Comparison of ENCODE assay signal across 9 cellular contexts in genomic region chr3:138687236-138687635, GRCh38.
A peak's percentile ranks its signal among the peaks of the same experiment; 100 is the strongest.
DNase-seq lines count a peak whose midpoint lies in the region; ATAC-seq and TF ChIP-seq lines count a peak whose summit lies in the region.
"Had no signal": no experiment of that assay in that cellular context is flagged by ENCODE, and none has a peak within 500 bp of the region (broad histone marks: within the 10 kb centered on the region; RNA-seq: fewer than 3 reads in every experiment).

No MANE protein-coding gene starts in this region.

- peak; percentile 13 for ATAC-seq in GM19397 (IDR thresholded peaks at IDR 0.05; ENCODE audit: unreplicated experiment)
- ATAC-seq in HG03135 (IDR thresholded peaks at IDR 0.05; ENCODE audit: unreplicated experiment) = peak; percentile 47
- ATAC-seq in body of pancreas = no peak
- ATAC-seq in heart right ventricle = no peak

- intact Hi-C loops in body of pancreas (cut with DNase I) = loop anchor here (10.0 kb wide), 1 partner anchor 72 kb away; no protein-coding TSS in a partner anchor
- intact Hi-C loops in heart right ventricle (cut with DNase I) = loop anchor here in 1 of 10 donors (10.0 kb wide), 1 partner anchor 82 kb away; the partner anchor contains the start of gene FAIM

- H3K4me1 ChIP-seq in body of pancreas = peaks cover 70% of the 10 kb centered on the region
- peaks cover 0 to 5% (median 0%) of the 10 kb centered on the region in 9 donors for H3K4me1 ChIP-seq in heart right ventricle

- H3K4me3 ChIP-seq in body of pancreas (no peak overlapping the region), heart right ventricle (no peak overlapping the region)

- H3K27ac ChIP-seq in body of pancreas (peak overlapping the region in 3 of 4 donors; percentile 14 to 80 (median 62)), heart right ventricle (no peak overlapping the region)

- H3K9me3 ChIP-seq in body of pancreas (no peaks in the 10 kb centered on the region), heart right ventricle (no peaks in the 10 kb centered on the region)

- TF ChIP-seq POLR2A in body of pancreas (IDR thresholded peaks at IDR 0.05) = no peak

- 94 to 96% methylated on average over 1 of the region's 1 CpG for WGBS in body of pancreas, 2 donors
- 94 to 98% methylated on average over 1 of the region's 1 CpG for WGBS in heart right ventricle, 2 donors

- TF ChIP-seq CTCF in body of pancreas (IDR thresholded peaks at IDR 0.05) = no peak
- TF ChIP-seq CTCF in heart right ventricle (IDR thresholded peaks at IDR 0.05) = no peak

- H3K36me3 ChIP-seq in body of pancreas (replicated peaks in 1 of 2; ENCODE audit: insufficient read depth in 1 of 2, low read depth in 2 of 2) (no peaks in the 10 kb centered on the region), heart right ventricle (peaks cover 0 to 82% (median 21%) of the 10 kb centered on the region in 9 donors)

- DNase-seq in AG20443 (ENCODE audit: low spot score) = peak; percentile 27
- no peak for DNase-seq in body of pancreas
- DNase-seq in stimulated activated CD8-positive, alpha-beta memory T cell treated with anti-CD3 and anti-CD28 coated beads, Interleukin-4, amount 100 ng/mL, for 48 hours = no peak
- no peak for DNase-seq in heart right ventricle
- no peak for DNase-seq in SKM-1 treated with dmso at 0.1 percent for 144 hours (lab: John Stamatoyannopoulos, UW; ENCODE audit: unreplicated experiment)
- DNase-seq in NOMO-1 (lab: John Stamatoyannopoulos, UW; ENCODE audit: unreplicated experiment in 2 of 2) = no peak
- DNase-seq: NCI-H1436 had no signal

- H3K27me3 ChIP-seq in body of pancreas = no peaks in the 10 kb centered on the region
- no peaks in the 10 kb centered on the region for H3K27me3 ChIP-seq in heart right ventricle

Comparison
In these comparisons a context has a peak if more than half of its experiments do, and no peak if none do; other contexts are left out.
1. ATAC-seq: peak in GM19397 (single experiment) and HG03135 (single experiment); none in body of pancreas (single experiment) and heart right ventricle (0 of 8).
2. H3K27ac ChIP-seq: peak in body of pancreas (3 of 4); none in heart right ventricle (0 of 10).